ENCODE assay signal across 10 cellular contexts in genomic region chr2:114442545-114442944, GRCh38. TPM values are rescaled to one million over a fixed set of nuclear protein-coding genes. Genes with fewer than 3 reads are reported as not detected.
DNase-seq lines count a peak whose midpoint lies in the region; ATAC-seq, FAIRE-seq and TF ChIP-seq lines count a peak whose summit lies in the region.
"Had no signal": no experiment of that assay in that cellular context is flagged by ENCODE, and none has a peak within 500 bp of the region (broad histone marks: within the 10 kb centered on the region; RNA-seq: fewer than 3 reads in every experiment).

DPP10 (plus strand) TSS chr2:114442641.

- in situ Hi-C loops in GM13976 (cut with MboI; ENCODE audit: low sequenced_read_pairs, unreplicated experiment) = no loop called here

- FAIRE-seq in urothelium cell line (lab: Jason Lieb, UNC) = peak; percentile 48

- TF ChIP-seq CTCF in GM13976 (IDR thresholded peaks at IDR 0.05; ENCODE audit: borderline replicate concordance, control extremely low read depth, extremely low read depth, insufficient read depth, missing control alignments) = no peak

- DNase-seq in left cardiac atrium = peak; percentile 26
- no peak for DNase-seq in cardiac septum (ENCODE audit: low spot score)
- DNase-seq in SW480 (ENCODE audit: low spot score) = peak; percentile 50
- peak; percentile 68 for DNase-seq in iPS-NIHi11 (ENCODE audit: low spot score)
- peak; percentile 57 for DNase-seq in urothelium cell line (ENCODE audit: low spot score)
- DNase-seq in NCI-H1694 treated with DMSO at 0.1 percent for 48 hours (lab: John Stamatoyannopoulos, UW) = no peak
- no peak for DNase-seq in GM13976 (ENCODE audit: low spot score)
- DNase-seq: naive thymus-derived CD4-positive, alpha-beta T cell had no signal

- ATAC-seq in left cardiac atrium = no peak
- ATAC-seq in GM21526 (IDR thresholded peaks at IDR 0.05; ENCODE audit: low FRiP score, unreplicated experiment) = no peak
- ATAC-seq: naive thymus-derived CD4-positive, alpha-beta T cell had no signal

- intact Hi-C loops in left cardiac atrium (cut with DNase I) (no loop called here), cardiac septum (cut with DNase I) (no loop called here)

RNA-seq across cellular contexts. Expression of gene DPP10, which starts in this region (rescaled TPM):
- total RNA-seq in left cardiac atrium (under 1 TPM; 0.38 to 0.50 TPM), cardiac septum (0.13 TPM)
- total RNA-seq: naive thymus-derived CD4-positive, alpha-beta T cell; T-helper 2 cell treated with Interferon-gamma antibody and Interleukin-4, amounts not matched to agents 100 ng/mL and 5 ng/mL, for 36 hours had no signal

Comparison
In these comparisons a context has a peak if more than half of its experiments do, and no peak if none do; other contexts are left out.
1. Peak in DNase-seq in left cardiac atrium; RNA of the gene not detected or under 1 TPM.
2. DNase-seq: peak in SW480 (single experiment), iPS-NIHi11 (single experiment) and urothelium cell line (single experiment); none in cardiac septum (single experiment), NCI-H1694 treated with DMSO at 0.1 percent for 48 hours (single experiment) and GM13976 (single experiment).